16 cellular contexts compared by ENCODE assay signal in the genomic region with DNA sequence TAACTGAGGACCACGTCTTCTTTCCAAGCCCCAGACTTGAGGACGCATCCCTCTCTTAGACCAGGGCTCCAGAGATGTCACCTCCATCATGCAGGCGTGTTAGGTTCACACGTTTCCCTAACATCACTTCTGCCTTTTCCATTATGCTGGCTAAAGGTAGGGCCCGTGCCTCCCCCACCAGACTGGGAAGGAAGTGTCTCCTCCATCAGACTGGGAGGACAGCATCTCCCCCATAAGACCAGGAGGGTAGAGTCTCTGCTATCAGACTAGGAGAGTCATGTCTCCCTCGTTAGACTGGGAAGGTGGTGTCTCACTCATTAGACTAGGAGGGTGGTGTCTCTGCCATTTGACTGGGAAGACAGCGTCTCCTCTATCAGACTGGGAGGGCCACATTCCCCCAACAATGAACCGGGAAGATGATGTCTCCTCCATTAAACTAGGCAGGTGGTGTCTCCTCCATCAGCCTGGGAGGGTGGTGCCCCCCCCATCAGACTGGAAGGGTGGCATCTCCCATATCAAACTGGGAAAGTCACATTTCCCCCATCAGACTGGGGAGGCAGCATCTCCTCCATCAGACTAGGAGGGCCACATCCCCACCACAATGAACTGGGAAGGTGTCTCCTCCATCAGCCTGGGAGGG.
"Had no signal": no experiment of that assay in that cellular context is flagged by ENCODE, and none has a peak within 500 bp of the region (broad histone marks: within the 10 kb centered on the region; RNA-seq: fewer than 3 reads in every experiment).

No MANE protein-coding gene starts in this region.

- H3K27me3 ChIP-seq: ovary, right atrium auricular region, suprapubic skin, tibial nerve had no signal

- H3K27ac ChIP-seq: ovary, right atrium auricular region, suprapubic skin had no signal

- ATAC-seq: left lobe of liver; naive thymus-derived CD8-positive, alpha-beta T cell had no signal

- H3K4me2 ChIP-seq: smooth muscle cell had no signal

- DNase-seq: cerebellar nuclear complex; dermis blood vessel endothelial cell; erythroblast; glutamatergic neuron; islet precursor cell; mammary epithelial cell; naive thymus-derived CD8-positive, alpha-beta T cell; nucleus accumbens; stimulated activated CD4-positive, alpha-beta T cell treated with anti-CD3 and anti-CD28 coated beads, Interleukin-2, amount 100 ng/mL, for 48 hours; stimulated activated naive CD4-positive, alpha-beta T cell treated with Interleukin-2 at 50 U/mL for 16 hours had no signal

- H3K9me3 ChIP-seq: ovary, right atrium auricular region, suprapubic skin, tibial nerve had no signal

- H3K36me3 ChIP-seq: ovary had no signal

- H3K4me3 ChIP-seq: ovary, right atrium auricular region, smooth muscle cell, suprapubic skin, tibial nerve had no signal
